16 cellular contexts compared by ENCODE assay signal in the genomic region with DNA sequence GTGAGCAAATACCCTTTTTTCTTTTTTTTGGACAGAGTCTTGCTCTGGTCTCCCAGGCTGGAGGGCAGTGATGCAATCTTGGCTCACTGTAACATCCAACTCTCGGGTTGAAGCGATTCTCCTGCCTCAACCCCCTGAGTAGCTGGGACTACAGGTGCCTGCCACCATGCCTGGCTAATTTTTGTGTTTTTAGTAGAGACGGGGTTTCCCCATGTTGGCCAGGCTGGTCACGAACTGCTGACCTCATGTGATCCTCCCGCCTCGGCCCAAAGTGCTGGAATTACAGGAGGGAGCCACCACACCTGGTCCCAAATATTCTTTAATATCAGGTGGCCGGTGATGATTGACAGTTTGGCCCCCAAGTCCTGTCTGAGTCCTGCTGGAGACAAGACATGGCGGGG. TPM values are rescaled to one million over a fixed set of nuclear protein-coding genes. Genes with fewer than 3 reads are reported as not detected.
DNase-seq lines count a peak whose midpoint lies in the region; ATAC-seq, FAIRE-seq and TF ChIP-seq lines count a peak whose summit lies in the region.
"Had no signal": no experiment of that assay in that cellular context is flagged by ENCODE, and none has a peak within 500 bp of the region (broad histone marks: within the 10 kb centered on the region; RNA-seq: fewer than 3 reads in every experiment).

No MANE protein-coding gene starts in this region.

- 6% methylated on average over 7 of the region's 8 CpGs for WGBS in HepG2 (ENCODE audit: low lambda C conversion rate)
- 9% methylated on average over 4 of the region's 8 CpGs for WGBS in right lobe of liver (ENCODE audit: insufficient coverage, low coverage, low lambda C conversion rate, missing lambda C conversion rate)
- 44 to 45% methylated on average over 8 of the region's 8 CpGs for WGBS in aorta, 2 donors

- no TSS peak for BruUV-seq in HepG2 (replicated peaks; lab: Mats Ljungman, UMichigan)

- no peak for TF ChIP-seq RAD21 in HepG2 (CRISPR knock-in tag; IDR thresholded peaks at IDR 0.05)

- H4K20me1 ChIP-seq in HepG2 (ENCODE audit: insufficient read depth, low read length), result no peaks in the 10 kb centered on the region

- H2AFZ ChIP-seq in HepG2 (ENCODE audit: low read length), result no peak overlapping the region

- intact Hi-C loops in HepG2 (cut with micrococcal nuclease; ENCODE audit: unreplicated experiment) (no loop called here), right lobe of liver (cut with DNase I) (no loop called here), aorta (cut with DNase I) (no loop called here)

- no peak for ATAC-seq in HepG2
- ATAC-seq in right lobe of liver, result no peak
- ATAC-seq in HG02885 (IDR thresholded peaks at IDR 0.05; ENCODE audit: poor library complexity, unreplicated experiment), result no peak
- no peak for ATAC-seq in aorta (ENCODE audit: low FRiP score)
- ATAC-seq in GM21576 (IDR thresholded peaks at IDR 0.05; ENCODE audit: unreplicated experiment), result no peak
- ATAC-seq: HCT116 had no signal

- CTCF ChIA-PET in HepG2 (lab: Yijun Ruan, JAX; ENCODE audit: low intra/inter-chr PET ratio, low total read pairs), result no interaction called here

- no peak for DNase-seq in HepG2 (ENCODE audit: low spot score)
- DNase-seq in right lobe of liver, result no peak
- DNase-seq in NB4 (ENCODE audit: low read depth), result peak; percentile 80
- no peak for DNase-seq in caudate nucleus (lab: John Stamatoyannopoulos, UW)
- DNase-seq in aorta, result no peak
- no peak for DNase-seq in brain microvascular endothelial cell
- DNase-seq: midbrain, NCI-H2107, ovary had no signal

- FAIRE-seq in HepG2 (lab: Jason Lieb, UNC), result no peak
- FAIRE-seq: endothelial cell of umbilical vein, islet of Langerhans had no signal

- no peak overlapping the region for H3K9ac ChIP-seq in HepG2 (ENCODE audit: insufficient read depth, low read depth, low read length)

- H3K9me3 ChIP-seq in HepG2 (ENCODE audit: low read length), result no peaks in the 10 kb centered on the region
- H3K9me3 ChIP-seq in right lobe of liver, result no peaks in the 10 kb centered on the region
- H3K9me3 ChIP-seq in aorta (ENCODE audit: control insufficient read depth, low read length), result no peaks in the 10 kb centered on the region
- H3K9me3 ChIP-seq: ovary, SJSA1, suprapubic skin had no signal

- TF ChIP-seq POLR2A in HepG2 (IDR thresholded peaks at IDR 0.05; ENCODE audit: insufficient read depth in 1 of 2, low read depth in 2 of 2, low read length in 2 of 2) (no peak), right lobe of liver (IDR thresholded peaks at IDR 0.05) (no peak), NB4 (IDR thresholded peaks at IDR 0.05; ENCODE audit: extremely low read depth, insufficient read length) (no peak)

- TF ChIP-seq EP300 in HepG2 (IDR thresholded peaks at IDR 0.05; ENCODE audit: low read depth in 2 of 2, low read length in 2 of 2) (no peak), HepG2 (CRISPR knock-in tag; IDR thresholded peaks at IDR 0.05; ENCODE audit: borderline replicate concordance) (no peak)

- peaks cover 31% of the 10 kb centered on the region for H3K4me1 ChIP-seq in HepG2 (ENCODE audit: insufficient read depth, low read length)
- H3K4me1 ChIP-seq in right lobe of liver, result peaks cover 0 to 11% (median 3%) of the 10 kb centered on the region in 4 donors
- no peaks in the 10 kb centered on the region for H3K4me1 ChIP-seq in aorta (ENCODE audit: control insufficient read depth in 1 of 2, insufficient read depth in 2 of 2, low read length in 2 of 2)
- H3K4me1 ChIP-seq: SJSA1, suprapubic skin had no signal

- POLR2A ChIA-PET in HepG2 (lab: Yijun Ruan, JAX), result no interaction called here

- no peaks in the 10 kb centered on the region for H3K36me3 ChIP-seq in HepG2 (replicated peaks in 1 of 2; ENCODE audit: control insufficient read depth in 1 of 2, insufficient read depth in 2 of 2, low read length in 2 of 2)
- H3K36me3 ChIP-seq in right lobe of liver, result no peaks in the 10 kb centered on the region
- no peaks in the 10 kb centered on the region for H3K36me3 ChIP-seq in aorta (ENCODE audit: control insufficient read depth in 1 of 2, insufficient read depth in 2 of 2, low read length in 1 of 2)
- no peaks in the 10 kb centered on the region for H3K36me3 ChIP-seq in brain microvascular endothelial cell (replicated peaks)
- H3K36me3 ChIP-seq: ovary, SJSA1, suprapubic skin had no signal

- TF ChIP-seq CTCF in HepG2 (CRISPR knock-in tag; IDR thresholded peaks at IDR 0.05), result no peak
- TF ChIP-seq CTCF in right lobe of liver (IDR thresholded peaks at IDR 0.05), result no peak
- no peak for TF ChIP-seq CTCF in NB4 (IDR thresholded peaks at IDR 0.05; ENCODE audit: low read depth, low read length)
- no peak for TF ChIP-seq CTCF in brain microvascular endothelial cell (IDR thresholded peaks at IDR 0.05; ENCODE audit: low read depth, low read length, missing control alignments)

- no peak overlapping the region for H3K4me2 ChIP-seq in HepG2 (ENCODE audit: low read depth, low read length)

- H3K79me2 ChIP-seq in HepG2 (ENCODE audit: insufficient read depth, low read length), result no peaks in the 10 kb centered on the region

- in situ Hi-C loops in HepG2 (cut with HindIII; ENCODE audit: extremely low pct_ligation_motif_present, low pct_unique_long_range_greater_than_20kb), result loop anchor here (25.0 kb wide), 1 partner anchor 346 kb away; no protein-coding TSS in a partner anchor
- in situ Hi-C loops in brain microvascular endothelial cell (cut with HindIII; ENCODE audit: low pct_ligation_motif_present, low sequenced_read_pairs), result no loop called here

- H3K27me3 ChIP-seq in HepG2 (ENCODE audit: control insufficient read depth in 1 of 2, insufficient read depth in 2 of 2, low read length in 2 of 2), result no peaks in the 10 kb centered on the region; a peak in 2 of 5 replicates
- no peaks in the 10 kb centered on the region for H3K27me3 ChIP-seq in right lobe of liver
- no peaks in the 10 kb centered on the region for H3K27me3 ChIP-seq in aorta (ENCODE audit: control insufficient read depth in 1 of 2, insufficient read depth in 2 of 2, low read length in 1 of 2)
- no peaks in the 10 kb centered on the region for H3K27me3 ChIP-seq in brain microvascular endothelial cell (replicated peaks)
- H3K27me3 ChIP-seq: ovary, SJSA1, suprapubic skin had no signal

- H3K4me3 ChIP-seq in HepG2 (replicated peaks in 1 of 3; ENCODE audit: insufficient read depth in 1 of 3, low read depth in 2 of 3, low read length in 3 of 3) (no peak overlapping the region), right lobe of liver (no peak overlapping the region), NB4 (ENCODE audit: low read depth, low read length) (peak overlapping the region; percentile 3), aorta (ENCODE audit: low read length in 2 of 2) (no peak overlapping the region), brain microvascular endothelial cell (ENCODE audit: low read depth, low read length) (no peak overlapping the region)
- H3K4me3 ChIP-seq: ovary, SJSA1, suprapubic skin had no signal

- H3K27ac ChIP-seq in HepG2 (ENCODE audit: extremely low read length, insufficient read depth, low read length) (no peak overlapping the region), right lobe of liver (no peak overlapping the region), caudate nucleus (ENCODE audit: low read depth, low read length) (peak overlapping the region; percentile 46), aorta (ENCODE audit: low read depth in 1 of 2, low read length in 2 of 2) (no peak overlapping the region), brain microvascular endothelial cell (no peak overlapping the region)
- H3K27ac ChIP-seq: ovary, SJSA1, suprapubic skin had no signal

RNA-seq across cellular contexts. Expression of a gene that starts 6.6 kb away (rescaled TPM):
- total RNA-seq in HepG2 (2016; rRNA removed; fragmentation: Illumina TruSeq; extraction: Trizol) (0.83 and 1.00 TPM in 2 replicates), right lobe of liver (10 to 100 TPM in 1 of 6 experiments, 1 to 10 TPM in 5; 3.8 to 10.6 (median 6.6) TPM), aorta (10 to 100 TPM; 12.0 to 17.0 TPM)
- total RNA-seq in HepG2 (2016; cell fraction: cytosol; rRNA removed; fragmentation: Illumina TruSeq; extraction: Trizol; ENCODE audit: low read depth), result 0.18 and 0.20 TPM in 2 replicates
- 0.93 and 0.97 TPM in 2 replicates for total RNA-seq in HepG2 (2016; cell fraction: insoluble cytoplasmic fraction; rRNA removed; fragmentation: Illumina TruSeq; extraction: Trizol)
- 0.31 and 0.43 TPM in 2 replicates for total RNA-seq in HepG2 (2016; cell fraction: membrane; rRNA removed; fragmentation: Illumina TruSeq; extraction: Trizol)
- 0.44 and 0.78 TPM in 2 replicates for total RNA-seq in HepG2 (2016; cell fraction: nucleus; rRNA removed; fragmentation: Illumina TruSeq; extraction: Trizol)
- polyA plus RNA-seq in HepG2 (2011; rRNA removed) (0.75 and 0.95 TPM in 2 replicates), aorta (10 to 100 TPM in 1 of 2 donors, 1 to 10 TPM in 1; 4.2 to 12.4 TPM)
- 0.67 and 0.77 TPM in 2 replicates for polyA plus RNA-seq in HepG2 (2011; cell fraction: cytosol; rRNA removed)
- polyA plus RNA-seq in HepG2 (2011; cell fraction: nucleus; rRNA removed), result 0.90 and 1.1 TPM in 2 replicates
- 0.32 and 0.43 TPM in 2 replicates for polyA plus RNA-seq in HepG2 (2012)
- 0.17 and 0.32 TPM in 2 replicates for polyA plus RNA-seq in HepG2 (2016; cell fraction: cytosol; fragmentation: Illumina TruSeq; extraction: Trizol; ENCODE audit: low read depth)
- polyA plus RNA-seq in HepG2 (2016; cell fraction: insoluble cytoplasmic fraction; fragmentation: Illumina TruSeq; extraction: Trizol; ENCODE audit: low read depth), result 0.59 and 1.4 TPM in 2 replicates
- 0.66 and 0.90 TPM in 2 replicates for polyA plus RNA-seq in HepG2 (2016; cell fraction: membrane; fragmentation: Illumina TruSeq; extraction: Trizol; ENCODE audit: low read depth)
- polyA plus RNA-seq in HepG2 (2016; cell fraction: nucleus; fragmentation: Illumina TruSeq; extraction: Trizol; ENCODE audit: insufficient read depth, low read depth), result 0.67 and 2.3 TPM in 2 replicates
- 0.62 and 1.2 TPM in 2 replicates for polyA minus RNA-seq in HepG2 (2011; rRNA and poly(A)+ RNA removed; ENCODE audit: low replicate concordance)
- not detected in 2 replicates for polyA minus RNA-seq in HepG2 (2011; cell fraction: cytosol; rRNA and poly(A)+ RNA removed)
- polyA minus RNA-seq in HepG2 (2011; cell fraction: nucleus; rRNA and poly(A)+ RNA removed), result 0.25 TPM in 1 of 2 replicates, not detected in the other

RNA-seq across cellular contexts. Expression of a gene that starts 37.8 kb away (rescaled TPM):
- total RNA-seq in HepG2 (2016; rRNA removed; fragmentation: Illumina TruSeq; extraction: Trizol) (43.5 and 51.2 TPM in 2 replicates), right lobe of liver (10 to 100 TPM in 5 of 6 experiments, 1 to 10 TPM in 1; 8.0 to 21.3 (median 12.2) TPM), aorta (10 to 100 TPM; 13.7 to 14.2 TPM)
- 22.7 TPM in 2 replicates for total RNA-seq in HepG2 (2016; cell fraction: cytosol; rRNA removed; fragmentation: Illumina TruSeq; extraction: Trizol; ENCODE audit: low read depth)
- 44.7 and 55.0 TPM in 2 replicates for total RNA-seq in HepG2 (2016; cell fraction: insoluble cytoplasmic fraction; rRNA removed; fragmentation: Illumina TruSeq; extraction: Trizol)
- total RNA-seq in HepG2 (2016; cell fraction: membrane; rRNA removed; fragmentation: Illumina TruSeq; extraction: Trizol), result 29.4 and 29.5 TPM in 2 replicates
- 16.1 and 16.4 TPM in 2 replicates for total RNA-seq in HepG2 (2016; cell fraction: nucleus; rRNA removed; fragmentation: Illumina TruSeq; extraction: Trizol)
- polyA plus RNA-seq in HepG2 (2011; rRNA removed) (14.2 and 14.6 TPM in 2 replicates), aorta (10 to 100 TPM; 12.8 to 16.1 TPM)
- 12.7 and 17.2 TPM in 2 replicates for polyA plus RNA-seq in HepG2 (2011; cell fraction: cytosol; rRNA removed)
- polyA plus RNA-seq in HepG2 (2011; cell fraction: nucleus; rRNA removed), result 4.5 TPM in 2 replicates
- polyA plus RNA-seq in HepG2 (2012), result 8.2 and 15.6 TPM in 2 replicates
- polyA plus RNA-seq in HepG2 (2016; cell fraction: cytosol; fragmentation: Illumina TruSeq; extraction: Trizol; ENCODE audit: low read depth), result 20.5 and 22.0 TPM in 2 replicates
- polyA plus RNA-seq in HepG2 (2016; cell fraction: insoluble cytoplasmic fraction; fragmentation: Illumina TruSeq; extraction: Trizol; ENCODE audit: low read depth), result 64.2 and 73.3 TPM in 2 replicates
- polyA plus RNA-seq in HepG2 (2016; cell fraction: membrane; fragmentation: Illumina TruSeq; extraction: Trizol; ENCODE audit: low read depth), result 28.2 TPM in 2 replicates
- 27.9 and 32.8 TPM in 2 replicates for polyA plus RNA-seq in HepG2 (2016; cell fraction: nucleus; fragmentation: Illumina TruSeq; extraction: Trizol; ENCODE audit: insufficient read depth, low read depth)
- 19.7 and 106 TPM in 2 replicates for polyA minus RNA-seq in HepG2 (2011; rRNA and poly(A)+ RNA removed; ENCODE audit: low replicate concordance)
- polyA minus RNA-seq in HepG2 (2011; cell fraction: cytosol; rRNA and poly(A)+ RNA removed), result 11.3 and 12.6 TPM in 2 replicates
- 9.6 and 11.5 TPM in 2 replicates for polyA minus RNA-seq in HepG2 (2011; cell fraction: nucleus; rRNA and poly(A)+ RNA removed)

RNA-seq across cellular contexts. Expression of a gene that starts 42.2 kb away (rescaled TPM):
- total RNA-seq in HepG2 (2016; rRNA removed; fragmentation: Illumina TruSeq; extraction: Trizol), result 321 and 356 TPM in 2 replicates
- total RNA-seq in HepG2 (2016; cell fraction: cytosol; rRNA removed; fragmentation: Illumina TruSeq; extraction: Trizol; ENCODE audit: low read depth), result 23.2 and 29.3 TPM in 2 replicates
- total RNA-seq in HepG2 (2016; cell fraction: insoluble cytoplasmic fraction; rRNA removed; fragmentation: Illumina TruSeq; extraction: Trizol), result 329 and 330 TPM in 2 replicates
- 89.4 and 96.4 TPM in 2 replicates for total RNA-seq in HepG2 (2016; cell fraction: membrane; rRNA removed; fragmentation: Illumina TruSeq; extraction: Trizol)
- total RNA-seq in HepG2 (2016; cell fraction: nucleus; rRNA removed; fragmentation: Illumina TruSeq; extraction: Trizol), result 126 and 145 TPM in 2 replicates
- polyA plus RNA-seq in HepG2 (2011; rRNA removed), result 200 and 232 TPM in 2 replicates
- 246 and 252 TPM in 2 replicates for polyA plus RNA-seq in HepG2 (2011; cell fraction: cytosol; rRNA removed)
- polyA plus RNA-seq in HepG2 (2011; cell fraction: nucleus; rRNA removed), result 96.2 and 102 TPM in 2 replicates
- 170 and 183 TPM in 2 replicates for polyA plus RNA-seq in HepG2 (2012)
- polyA plus RNA-seq in HepG2 (2016; cell fraction: cytosol; fragmentation: Illumina TruSeq; extraction: Trizol; ENCODE audit: low read depth), result 19.6 and 20.9 TPM in 2 replicates
- 319 and 333 TPM in 2 replicates for polyA plus RNA-seq in HepG2 (2016; cell fraction: insoluble cytoplasmic fraction; fragmentation: Illumina TruSeq; extraction: Trizol; ENCODE audit: low read depth)
- polyA plus RNA-seq in HepG2 (2016; cell fraction: membrane; fragmentation: Illumina TruSeq; extraction: Trizol; ENCODE audit: low read depth), result 53.6 and 62.6 TPM in 2 replicates
- polyA plus RNA-seq in HepG2 (2016; cell fraction: nucleus; fragmentation: Illumina TruSeq; extraction: Trizol; ENCODE audit: insufficient read depth, low read depth), result 181 and 191 TPM in 2 replicates
- polyA minus RNA-seq in HepG2 (2011; rRNA and poly(A)+ RNA removed; ENCODE audit: low replicate concordance), result 265 and 269 TPM in 2 replicates
- polyA minus RNA-seq in HepG2 (2011; cell fraction: cytosol; rRNA and poly(A)+ RNA removed), result 130 and 142 TPM in 2 replicates
- 82.8 and 86.5 TPM in 2 replicates for polyA minus RNA-seq in HepG2 (2011; cell fraction: nucleus; rRNA and poly(A)+ RNA removed)
- 100 to 1,000 TPM; 117 to 128 (median 118) TPM for total RNA-seq in right lobe of liver
- total RNA-seq in aorta, result 100 to 1,000 TPM; 190 to 207 TPM
- polyA plus RNA-seq in aorta, result 100 to 1,000 TPM; 140 to 183 TPM
